In the genomic region with DNA sequence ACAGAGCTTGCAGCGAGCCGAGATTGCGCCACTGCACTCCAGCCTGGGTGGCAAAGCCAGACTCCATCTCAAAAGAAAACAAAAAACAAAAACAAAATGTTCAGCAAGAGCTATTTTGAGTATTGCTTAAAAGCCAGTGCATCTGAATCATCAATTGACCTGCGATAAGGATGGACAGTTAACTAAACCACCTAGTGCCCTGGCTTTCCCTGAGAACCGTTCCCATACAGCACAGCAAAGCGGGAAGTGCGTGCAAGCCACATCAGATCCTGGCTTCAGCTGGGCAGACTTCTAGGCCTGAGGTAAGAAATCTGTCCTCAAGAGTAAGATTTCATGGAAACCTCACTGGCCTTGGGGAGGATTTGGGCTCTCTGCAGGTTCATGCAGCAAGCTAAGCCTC, we compare ENCODE assay signal across 19 cellular contexts.
"Had no signal": no experiment of that assay in that cellular context is flagged by ENCODE, and none has a peak within 500 bp of the region (broad histone marks: within the 10 kb centered on the region; RNA-seq: fewer than 3 reads in every experiment).

No MANE protein-coding gene starts in this region.

- ATAC-seq: esophagus mucosa; mucosa of descending colon; stimulated activated naive B cell treated with anti-CD40 and anti-IgM and Interleukin-4, amounts not matched to agents 10 μg/mL and 1 μg/mL and 100 μg/mL, for 72 hours had no signal

- H3K36me3 ChIP-seq: left ventricle myocardium inferior, sigmoid colon, spleen, thyroid gland had no signal

- H3K27me3 Mint-ChIP-seq: activated CD4-positive, alpha-beta memory T cell treated with anti-CD3 and anti-CD28 coated beads, Interleukin-2, amount 10 ng/mL, durations not matched to agents 7 days and 5 days; activated naive CD4-positive, alpha-beta T cell treated with anti-CD3 and anti-CD28 coated beads, Interleukin-2, amount 50 U/mL, for 24 hours; naive B cell; stimulated activated naive B cell treated with anti-CD40 and anti-IgM and Interleukin-4, amounts not matched to agents 10 μg/mL and 1 μg/mL and 100 μg/mL, for 72 hours had no signal

- H3K9me3 ChIP-seq: left ventricle myocardium inferior, mucosa of descending colon, sigmoid colon, spleen, thyroid gland had no signal

- H3K79me2 ChIP-seq: parathyroid adenoma had no signal

- H2AFZ ChIP-seq: parathyroid adenoma had no signal

- H3K27me3 ChIP-seq: sigmoid colon, spleen, thyroid gland had no signal

- H3K9me3 Mint-ChIP-seq: activated CD4-positive, alpha-beta memory T cell treated with anti-CD3 and anti-CD28 coated beads, Interleukin-2, amount 10 ng/mL, durations not matched to agents 7 days and 5 days; activated naive CD4-positive, alpha-beta T cell treated with anti-CD3 and anti-CD28 coated beads, Interleukin-2, amount 50 U/mL, for 24 hours; immature natural killer cell; naive B cell; stimulated activated naive B cell treated with anti-CD40 and anti-IgM and Interleukin-4, amounts not matched to agents 10 μg/mL and 1 μg/mL and 100 μg/mL, for 72 hours had no signal

- H3K9ac ChIP-seq: parathyroid adenoma had no signal

- H3K4me3 Mint-ChIP-seq: stimulated activated naive B cell treated with anti-CD40 and anti-IgM and Interleukin-4, amounts not matched to agents 10 μg/mL and 1 μg/mL and 100 μg/mL, for 72 hours had no signal

- H3K27ac Mint-ChIP-seq: activated CD4-positive, alpha-beta memory T cell treated with anti-CD3 and anti-CD28 coated beads, Interleukin-2, amount 10 ng/mL, durations not matched to agents 7 days and 5 days; activated naive CD4-positive, alpha-beta T cell treated with anti-CD3 and anti-CD28 coated beads, Interleukin-2, amount 50 U/mL, for 24 hours had no signal

- H3K36me3 Mint-ChIP-seq: activated naive CD4-positive, alpha-beta T cell treated with anti-CD3 and anti-CD28 coated beads, Interleukin-2, amount 50 U/mL, for 24 hours; immature natural killer cell; naive B cell had no signal

- H3K27ac ChIP-seq: left ventricle myocardium inferior, parathyroid adenoma, sigmoid colon, spleen, thyroid gland had no signal

- DNase-seq: activated CD4-positive, alpha-beta memory T cell treated with anti-CD3 and anti-CD28 coated beads, Interleukin-2, amount 10 ng/mL, durations not matched to agents 7 days and 5 days; activated CD4-positive, alpha-beta T cell treated with anti-CD3 and anti-CD28 coated beads for 48 hours; activated CD4-positive, CD25-positive, alpha-beta regulatory T cell; activated effector memory CD4-positive, alpha-beta T cell treated with anti-CD3 and anti-CD28 coated beads, Interleukin-2, amount 50 U/mL, for 16 hours; activated T-cell treated with anti-CD3 and anti-CD28 coated beads, Interleukin-2, amount 50 U/mL, for 48 hours; effector CD4-positive, alpha-beta T cell; immature natural killer cell; kidney glomerular epithelial cell; left ventricle myocardium inferior; mammary epithelial cell; mucosa of descending colon; naive B cell; sigmoid colon; spleen; stimulated activated naive B cell treated with anti-CD40 and anti-IgM and Interleukin-4, amounts not matched to agents 10 μg/mL and 1 μg/mL and 100 μg/mL, for 72 hours had no signal

- H3K4me3 ChIP-seq: left ventricle myocardium inferior, mucosa of descending colon, sigmoid colon, spleen, thyroid gland had no signal

- H3K4me1 ChIP-seq: parathyroid adenoma had no signal
